In genomic region chr5:16661713-16662112, GRCh38 we compare ENCODE assay signal across 7 cellular contexts. TPM values are rescaled to one million over a fixed set of nuclear protein-coding genes. Genes with fewer than 3 reads are reported as not detected.
"Had no signal": no experiment of that assay in that cellular context is flagged by ENCODE, and none has a peak within 500 bp of the region (broad histone marks: within the 10 kb centered on the region; RNA-seq: fewer than 3 reads in every experiment).

No MANE protein-coding gene starts in this region.

- H3K4me1 ChIP-seq: HAP-1 had no signal

- DNase-seq: GOT3, HFFc6, IMR-90, KBM-7 had no signal

- ATAC-seq: HCT116 had no signal

- H3K27ac ChIP-seq: HL-60 had no signal

- H3K4me3 ChIP-seq: HAP-1 had no signal

- H3K9me3 ChIP-seq: HAP-1 had no signal

RNA-seq across cellular contexts. Expression of gene RETREG1, which starts 44.9 kb away (rescaled TPM):
- total RNA-seq: IMR-90 had no signal
- polyA plus RNA-seq: IMR-90 had no signal
